ENCODE assay signal across 1 cellular context in the genomic region with DNA sequence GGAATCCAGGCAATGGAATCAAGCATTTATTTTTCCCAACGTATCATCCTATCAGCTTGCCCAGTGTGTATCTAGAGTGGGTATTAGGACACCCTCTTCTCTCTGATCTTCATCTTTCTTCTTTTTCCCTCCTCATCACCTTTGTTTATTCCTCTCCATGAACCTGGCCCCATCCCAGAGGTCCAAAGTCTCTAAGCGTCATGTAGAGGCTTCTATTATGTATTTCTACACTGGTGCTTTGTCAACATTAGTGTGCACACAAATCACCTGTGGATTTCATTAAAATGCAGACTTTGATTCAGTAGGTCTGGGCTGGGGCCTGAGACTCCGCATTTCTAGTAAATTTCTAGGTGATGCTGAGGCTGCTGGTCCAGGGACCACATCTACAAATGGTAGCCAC.
TF ChIP-seq lines count a peak whose summit lies in the region.

No MANE protein-coding gene starts in this region.

TF ChIP-seq in HepG2, 621 proteins besides CTCF, POLR2A, EP300 and RAD21 (continues in another document):
- no peak for TF ChIP-seq REXO4 (CRISPR knock-in tag; IDR thresholded peaks at IDR 0.05; ENCODE audit: borderline replicate concordance)
- TF ChIP-seq ZNF331 (CRISPR knock-in tag; IDR thresholded peaks at IDR 0.05): 0 out of 2 replicates have a peak, but pooled peaks have one; percentile 6
- no peak for TF ChIP-seq AGO2 (optimal IDR thresholded peaks at IDR 0.05; ENCODE audit: low read depth, low read length)
- 0 out of 2 replicates have a peak, but pooled peaks have one; percentile 30 for TF ChIP-seq TCF7 (IDR thresholded peaks at IDR 0.05; ENCODE audit: low read depth)
- 0 out of 2 replicates have a peak, but pooled peaks have one; percentile 12 for TF ChIP-seq KDM1A (CRISPR knock-in tag; IDR thresholded peaks at IDR 0.05)
- TF ChIP-seq, protein P1, sequence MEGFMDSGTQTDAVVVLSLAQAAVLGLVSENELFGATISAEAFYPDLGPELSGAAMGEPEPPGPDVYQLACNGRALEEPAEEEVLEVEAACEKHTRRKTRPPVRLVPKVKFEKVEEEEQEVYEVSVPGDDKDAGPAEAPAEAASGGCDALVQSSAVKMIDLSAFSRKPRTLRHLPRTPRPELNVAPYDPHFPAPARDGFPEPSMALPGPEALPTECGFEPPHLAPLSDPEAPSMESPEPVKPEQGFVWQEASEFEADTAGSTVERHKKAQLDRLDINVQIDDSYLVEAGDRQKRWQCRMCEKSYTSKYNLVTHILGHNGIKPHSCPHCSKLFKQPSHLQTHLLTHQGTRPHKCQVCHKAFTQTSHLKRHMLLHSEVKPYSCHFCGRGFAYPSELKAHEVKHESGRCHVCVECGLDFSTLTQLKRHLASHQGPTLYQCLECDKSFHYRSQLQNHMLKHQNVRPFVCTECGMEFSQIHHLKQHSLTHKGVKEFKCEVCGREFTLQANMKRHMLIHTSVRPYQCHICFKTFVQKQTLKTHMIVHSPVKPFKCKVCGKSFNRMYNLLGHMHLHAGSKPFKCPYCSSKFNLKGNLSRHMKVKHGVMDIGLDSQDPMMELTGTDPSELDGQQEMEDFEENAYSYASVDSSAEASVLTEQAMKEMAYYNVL (CRISPR knock-in tag; IDR thresholded peaks at IDR 0.05; ENCODE audit: borderline replicate concordance): peak; percentile 47; the same call in 1 of the 2 replicates
- TF ChIP-seq TP53 (CRISPR knock-in tag; conservative IDR thresholded peaks at IDR 0.05): no peak
- TF ChIP-seq ZNF768 (CRISPR knock-in tag; IDR thresholded peaks at IDR 0.05): no peak
- TF ChIP-seq MXI1 (IDR thresholded peaks at IDR 0.05; ENCODE audit: borderline replicate concordance, low read depth, low read length): no peak
- TF ChIP-seq EED (CRISPR knock-in tag; IDR thresholded peaks at IDR 0.05): no peak
- TF ChIP-seq TFE3 (CRISPR knock-in tag; IDR thresholded peaks at IDR 0.05): no peak
- TF ChIP-seq, protein P2, sequence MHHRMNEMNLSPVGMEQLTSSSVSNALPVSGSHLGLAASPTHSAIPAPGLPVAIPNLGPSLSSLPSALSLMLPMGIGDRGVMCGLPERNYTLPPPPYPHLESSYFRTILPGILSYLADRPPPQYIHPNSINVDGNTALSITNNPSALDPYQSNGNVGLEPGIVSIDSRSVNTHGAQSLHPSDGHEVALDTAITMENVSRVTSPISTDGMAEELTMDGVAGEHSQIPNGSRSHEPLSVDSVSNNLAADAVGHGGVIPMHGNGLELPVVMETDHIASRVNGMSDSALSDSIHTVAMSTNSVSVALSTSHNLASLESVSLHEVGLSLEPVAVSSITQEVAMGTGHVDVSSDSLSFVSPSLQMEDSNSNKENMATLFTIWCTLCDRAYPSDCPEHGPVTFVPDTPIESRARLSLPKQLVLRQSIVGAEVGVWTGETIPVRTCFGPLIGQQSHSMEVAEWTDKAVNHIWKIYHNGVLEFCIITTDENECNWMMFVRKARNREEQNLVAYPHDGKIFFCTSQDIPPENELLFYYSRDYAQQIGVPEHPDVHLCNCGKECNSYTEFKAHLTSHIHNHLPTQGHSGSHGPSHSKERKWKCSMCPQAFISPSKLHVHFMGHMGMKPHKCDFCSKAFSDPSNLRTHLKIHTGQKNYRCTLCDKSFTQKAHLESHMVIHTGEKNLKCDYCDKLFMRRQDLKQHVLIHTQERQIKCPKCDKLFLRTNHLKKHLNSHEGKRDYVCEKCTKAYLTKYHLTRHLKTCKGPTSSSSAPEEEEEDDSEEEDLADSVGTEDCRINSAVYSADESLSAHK (CRISPR knock-in tag; IDR thresholded peaks at IDR 0.05; ENCODE audit: borderline replicate concordance): no peak
- peak; percentile 26 for TF ChIP-seq ZEB1 (IDR thresholded peaks at IDR 0.05; ENCODE audit: insufficient replicate concordance, low read depth)
- TF ChIP-seq ZNF644 (CRISPR knock-in tag; IDR thresholded peaks at IDR 0.05; ENCODE audit: low read depth): 0 out of 2 replicates have a peak, but pooled peaks have one; percentile 15
- no peak for TF ChIP-seq ZNF136 (CRISPR knock-in tag; IDR thresholded peaks at IDR 0.05; ENCODE audit: low read depth)
- peak; percentile 36; the same call in 1 of the 2 replicates for TF ChIP-seq RARA (CRISPR knock-in tag; IDR thresholded peaks at IDR 0.05)
- TF ChIP-seq, protein P3, sequence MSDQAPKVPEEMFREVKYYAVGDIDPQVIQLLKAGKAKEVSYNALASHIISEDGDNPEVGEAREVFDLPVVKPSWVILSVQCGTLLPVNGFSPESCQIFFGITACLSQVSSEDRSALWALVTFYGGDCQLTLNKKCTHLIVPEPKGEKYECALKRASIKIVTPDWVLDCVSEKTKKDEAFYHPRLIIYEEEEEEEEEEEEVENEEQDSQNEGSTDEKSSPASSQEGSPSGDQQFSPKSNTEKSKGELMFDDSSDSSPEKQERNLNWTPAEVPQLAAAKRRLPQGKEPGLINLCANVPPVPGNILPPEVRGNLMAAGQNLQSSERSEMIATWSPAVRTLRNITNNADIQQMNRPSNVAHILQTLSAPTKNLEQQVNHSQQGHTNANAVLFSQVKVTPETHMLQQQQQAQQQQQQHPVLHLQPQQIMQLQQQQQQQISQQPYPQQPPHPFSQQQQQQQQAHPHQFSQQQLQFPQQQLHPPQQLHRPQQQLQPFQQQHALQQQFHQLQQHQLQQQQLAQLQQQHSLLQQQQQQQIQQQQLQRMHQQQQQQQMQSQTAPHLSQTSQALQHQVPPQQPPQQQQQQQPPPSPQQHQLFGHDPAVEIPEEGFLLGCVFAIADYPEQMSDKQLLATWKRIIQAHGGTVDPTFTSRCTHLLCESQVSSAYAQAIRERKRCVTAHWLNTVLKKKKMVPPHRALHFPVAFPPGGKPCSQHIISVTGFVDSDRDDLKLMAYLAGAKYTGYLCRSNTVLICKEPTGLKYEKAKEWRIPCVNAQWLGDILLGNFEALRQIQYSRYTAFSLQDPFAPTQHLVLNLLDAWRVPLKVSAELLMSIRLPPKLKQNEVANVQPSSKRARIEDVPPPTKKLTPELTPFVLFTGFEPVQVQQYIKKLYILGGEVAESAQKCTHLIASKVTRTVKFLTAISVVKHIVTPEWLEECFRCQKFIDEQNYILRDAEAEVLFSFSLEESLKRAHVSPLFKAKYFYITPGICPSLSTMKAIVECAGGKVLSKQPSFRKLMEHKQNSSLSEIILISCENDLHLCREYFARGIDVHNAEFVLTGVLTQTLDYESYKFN (CRISPR knock-in tag; conservative IDR thresholded peaks at IDR 0.05): peak; percentile 41
- no peak for TF ChIP-seq ZNF616 (CRISPR knock-in tag; IDR thresholded peaks at IDR 0.05; ENCODE audit: low read depth)
- 0 out of 2 replicates have a peak, but pooled peaks have one; percentile 13 for TF ChIP-seq TBX2 (CRISPR knock-in tag; IDR thresholded peaks at IDR 0.05; ENCODE audit: borderline replicate concordance)
- TF ChIP-seq SIX4 (CRISPR knock-in tag; IDR thresholded peaks at IDR 0.05): no peak
- no peak for TF ChIP-seq ZNF550 (CRISPR knock-in tag; IDR thresholded peaks at IDR 0.05; ENCODE audit: borderline replicate concordance)
- no peak for TF ChIP-seq RCOR2 (CRISPR knock-in tag; IDR thresholded peaks at IDR 0.05)
- no peak for TF ChIP-seq ZNF251 (CRISPR knock-in tag; IDR thresholded peaks at IDR 0.05)
- TF ChIP-seq, protein P4, sequence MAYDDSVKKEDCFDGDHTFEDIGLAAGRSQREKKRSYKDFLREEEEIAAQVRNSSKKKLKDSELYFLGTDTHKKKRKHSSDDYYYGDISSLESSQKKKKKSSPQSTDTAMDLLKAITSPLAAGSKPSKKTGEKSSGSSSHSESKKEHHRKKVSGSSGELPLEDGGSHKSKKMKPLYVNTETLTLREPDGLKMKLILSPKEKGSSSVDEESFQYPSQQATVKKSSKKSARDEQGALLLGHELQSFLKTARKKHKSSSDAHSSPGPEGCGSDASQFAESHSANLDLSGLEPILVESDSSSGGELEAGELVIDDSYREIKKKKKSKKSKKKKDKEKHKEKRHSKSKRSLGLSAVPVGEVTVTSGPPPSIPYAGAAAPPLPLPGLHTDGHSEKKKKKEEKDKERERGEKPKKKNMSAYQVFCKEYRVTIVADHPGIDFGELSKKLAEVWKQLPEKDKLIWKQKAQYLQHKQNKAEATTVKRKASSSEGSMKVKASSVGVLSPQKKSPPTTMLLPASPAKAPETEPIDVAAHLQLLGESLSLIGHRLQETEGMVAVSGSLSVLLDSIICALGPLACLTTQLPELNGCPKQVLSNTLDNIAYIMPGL (CRISPR knock-in tag; IDR thresholded peaks at IDR 0.05; ENCODE audit: borderline replicate concordance in 1 of 2, low read depth in 1 of 2): 0 out of 4 replicates have a peak, but pooled peaks of 1 of the 2 experiments have one; percentile 10
- TF ChIP-seq ZNF460 (CRISPR knock-in tag; IDR thresholded peaks at IDR 0.05; ENCODE audit: borderline replicate concordance): no peak
- peak; percentile 49; the same call in 1 of the 2 replicates for TF ChIP-seq NCOR1 (IDR thresholded peaks at IDR 0.05; ENCODE audit: borderline replicate concordance, low read length)
- no peak for TF ChIP-seq ZNF850 (CRISPR knock-in tag; conservative IDR thresholded peaks at IDR 0.05)
- TF ChIP-seq CBX5 (CRISPR knock-in tag; IDR thresholded peaks at IDR 0.05; ENCODE audit: borderline replicate concordance): no peak
- TF ChIP-seq HNF4G (IDR thresholded peaks at IDR 0.05; ENCODE audit: borderline replicate concordance, low read depth, low read length): 0 out of 2 replicates have a peak, but pooled peaks have one; percentile 16
- no peak for TF ChIP-seq HNF4G (CRISPR knock-in tag; IDR thresholded peaks at IDR 0.05; ENCODE audit: borderline replicate concordance, low read depth)
- no peak for TF ChIP-seq LBX2 (CRISPR knock-in tag; IDR thresholded peaks at IDR 0.05; ENCODE audit: borderline replicate concordance)
- TF ChIP-seq ARID3A (IDR thresholded peaks at IDR 0.05; ENCODE audit: low read depth, low read length): peak; percentile 68; the same call in 1 of the 2 replicates
- TF ChIP-seq SOX6 (IDR thresholded peaks at IDR 0.05): no peak
- TF ChIP-seq SOX6 (CRISPR knock-in tag; IDR thresholded peaks at IDR 0.05): peak; percentile 53
- peak; percentile 20; the same call in 1 of the 2 replicates for TF ChIP-seq FOXO1 (CRISPR knock-in tag; IDR thresholded peaks at IDR 0.05)
- no peak for TF ChIP-seq FLYWCH1 (CRISPR knock-in tag; IDR thresholded peaks at IDR 0.05)
- TF ChIP-seq SSRP1 (CRISPR knock-in tag; IDR thresholded peaks at IDR 0.05): no peak
- TF ChIP-seq HMG20A (CRISPR knock-in tag; IDR thresholded peaks at IDR 0.05; ENCODE audit: borderline replicate concordance): peak; percentile 48; the same call in 1 of the 2 replicates
- no peak for TF ChIP-seq ZNF263 (CRISPR knock-in tag; IDR thresholded peaks at IDR 0.05)
- no peak for TF ChIP-seq ZBTB26 (CRISPR knock-in tag; IDR thresholded peaks at IDR 0.05; ENCODE audit: borderline replicate concordance)
- TF ChIP-seq SCMH1 (CRISPR knock-in tag; IDR thresholded peaks at IDR 0.05; ENCODE audit: borderline replicate concordance): no peak
- no peak for TF ChIP-seq ZNF281 (CRISPR knock-in tag; IDR thresholded peaks at IDR 0.05; ENCODE audit: borderline replicate concordance)
- TF ChIP-seq ZNF382 (CRISPR knock-in tag; IDR thresholded peaks at IDR 0.05; ENCODE audit: borderline replicate concordance): no peak
- peak; percentile 30; the same call in 1 of the 2 replicates for TF ChIP-seq CREM (IDR thresholded peaks at IDR 0.05)
- TF ChIP-seq CREM (CRISPR knock-in tag; IDR thresholded peaks at IDR 0.05): no peak
